In genomic region chrX:9357500-9358139, GRCh38 we compare ENCODE assay signal across 28 cellular contexts.
"Had no signal": no experiment of that assay in that cellular context is flagged by ENCODE, and none has a peak within 500 bp of the region (broad histone marks: within the 10 kb centered on the region; RNA-seq: fewer than 3 reads in every experiment).

No MANE protein-coding gene starts in this region.

- H3K27me3 Mint-ChIP-seq: activated B cell treated with CpG ODN at 0.5 μM for 24 hours; activated CD8-positive, alpha-beta T cell treated with anti-CD3 and anti-CD28 coated beads for 36 hours; activated naive CD4-positive, alpha-beta T cell treated with anti-CD3 and anti-CD28 coated beads, Interleukin-2, amount 50 U/mL, for 24 hours; activated T-helper 17 cell treated with anti-CD3 and anti-CD28 coated beads, Interleukin-2, amount 50 U/mL, for 72 hours had no signal

- H3K4me3 ChIP-seq: esophagus muscularis mucosa, heart left ventricle, left lung, lower lobe of right lung, neural progenitor cell, psoas muscle, smooth muscle cell, stomach, thyroid gland, upper lobe of left lung, vagina had no signal

- ATAC-seq: activated CD8-positive, alpha-beta T cell treated with anti-CD3 and anti-CD28 coated beads for 36 hours; activated naive CD8-positive, alpha-beta T cell treated with anti-CD3 and anti-CD28 coated beads, Interleukin-2, amount 50 U/mL, for 24 hours; activated T-cell treated with anti-CD3 and anti-CD28 coated beads, Interleukin-2, amount 50 U/mL, for 4 hours; activated T-helper 17 cell treated with anti-CD3 and anti-CD28 coated beads, Interleukin-2, amount 50 U/mL, for 72 hours; foreskin keratinocyte; heart left ventricle; left lung; lower lobe of right lung; natural killer cell; psoas muscle; stimulated activated naive B cell treated with anti-CD40 and anti-IgM and Interleukin-4, amounts not matched to agents 10 μg/mL and 1 μg/mL and 100 μg/mL, for 72 hours had no signal

- H3K9me3 Mint-ChIP-seq: activated B cell treated with CpG ODN at 0.5 μM for 24 hours; activated CD8-positive, alpha-beta T cell treated with anti-CD3 and anti-CD28 coated beads for 36 hours; activated naive CD4-positive, alpha-beta T cell treated with anti-CD3 and anti-CD28 coated beads, Interleukin-2, amount 50 U/mL, for 24 hours; neural progenitor cell had no signal

- H3K4me3 Mint-ChIP-seq: activated B cell treated with CpG ODN at 0.5 μM for 24 hours; activated CD8-positive, alpha-beta T cell treated with anti-CD3 and anti-CD28 coated beads for 36 hours; activated naive CD4-positive, alpha-beta T cell treated with anti-CD3 and anti-CD28 coated beads, Interleukin-2, amount 50 U/mL, for 24 hours; activated naive CD8-positive, alpha-beta T cell treated with anti-CD3 and anti-CD28 coated beads, Interleukin-2, amount 50 U/mL, for 24 hours; activated T-cell treated with anti-CD3 and anti-CD28 coated beads, Interleukin-2, amount 50 U/mL, for 4 hours; activated T-helper 17 cell treated with anti-CD3 and anti-CD28 coated beads, Interleukin-2, amount 50 U/mL, for 72 hours; natural killer cell; neural progenitor cell; stimulated activated naive B cell treated with anti-CD40 and anti-IgM and Interleukin-4, amounts not matched to agents 10 μg/mL and 1 μg/mL and 100 μg/mL, for 72 hours had no signal

- H3K4me1 ChIP-seq: foreskin keratinocyte, left lung, lower lobe of right lung, psoas muscle, thyroid gland, upper lobe of left lung, vagina had no signal

- H3K27ac ChIP-seq: esophagus muscularis mucosa, foreskin keratinocyte, heart left ventricle, left lung, lower lobe of right lung, neural progenitor cell, parathyroid adenoma, psoas muscle, stomach, thyroid gland, upper lobe of left lung, vagina had no signal

- H3K36me3 Mint-ChIP-seq: activated naive CD4-positive, alpha-beta T cell treated with anti-CD3 and anti-CD28 coated beads, Interleukin-2, amount 50 U/mL, for 24 hours; natural killer cell; neural progenitor cell; stimulated activated naive B cell treated with anti-CD40 and anti-IgM and Interleukin-4, amounts not matched to agents 10 μg/mL and 1 μg/mL and 100 μg/mL, for 72 hours had no signal

- H3K4me2 ChIP-seq: neural progenitor cell, smooth muscle cell had no signal

- H3K9me3 ChIP-seq: esophagus muscularis mucosa, heart left ventricle, left lung, lower lobe of right lung, psoas muscle, stomach, thyroid gland, upper lobe of left lung, vagina had no signal

- H3K27ac Mint-ChIP-seq: activated B cell treated with CpG ODN at 0.5 μM for 24 hours; activated CD8-positive, alpha-beta T cell treated with anti-CD3 and anti-CD28 coated beads for 36 hours; activated naive CD4-positive, alpha-beta T cell treated with anti-CD3 and anti-CD28 coated beads, Interleukin-2, amount 50 U/mL, for 24 hours; activated naive CD8-positive, alpha-beta T cell treated with anti-CD3 and anti-CD28 coated beads, Interleukin-2, amount 50 U/mL, for 24 hours; activated T-helper 17 cell treated with anti-CD3 and anti-CD28 coated beads, Interleukin-2, amount 50 U/mL, for 72 hours; neural progenitor cell; stimulated activated naive B cell treated with anti-CD40 and anti-IgM and Interleukin-4, amounts not matched to agents 10 μg/mL and 1 μg/mL and 100 μg/mL, for 72 hours had no signal

- DNase-seq: activated B cell treated with CpG ODN at 0.5 μM for 24 hours; activated CD4-positive, alpha-beta T cell treated with anti-CD3 and anti-CD28 coated beads, Interleukin-2, amount 50 U/mL, for 1 hour; activated CD8-positive, alpha-beta T cell treated with anti-CD3 and anti-CD28 coated beads for 36 hours; activated naive CD8-positive, alpha-beta T cell treated with anti-CD3 and anti-CD28 coated beads, Interleukin-2, amount 50 U/mL, for 24 hours; activated T-cell treated with anti-CD3 and anti-CD28 coated beads, Interleukin-2, amount 50 U/mL, for 4 hours; amygdala; caudate nucleus; foreskin keratinocyte; heart left ventricle; left lung; lower lobe of right lung; natural killer cell; occipital lobe; psoas muscle; stimulated activated CD4-positive, alpha-beta T cell treated with anti-CD3 and anti-CD28 coated beads, Interleukin-15, amount 100 ng/mL, for 24 hours; stimulated activated CD4-positive, alpha-beta T cell treated with anti-CD3 and anti-CD28 coated beads, Interleukin-2, amount 100 ng/mL, for 24 hours; stimulated activated naive B cell treated with anti-CD40 and anti-IgM and Interleukin-4, amounts not matched to agents 10 μg/mL and 1 μg/mL and 100 μg/mL, for 72 hours; stomach; T-helper 9 cell; thyroid gland; upper lobe of left lung had no signal
